1 cellular context compared by ENCODE assay signal in the genomic region with DNA sequence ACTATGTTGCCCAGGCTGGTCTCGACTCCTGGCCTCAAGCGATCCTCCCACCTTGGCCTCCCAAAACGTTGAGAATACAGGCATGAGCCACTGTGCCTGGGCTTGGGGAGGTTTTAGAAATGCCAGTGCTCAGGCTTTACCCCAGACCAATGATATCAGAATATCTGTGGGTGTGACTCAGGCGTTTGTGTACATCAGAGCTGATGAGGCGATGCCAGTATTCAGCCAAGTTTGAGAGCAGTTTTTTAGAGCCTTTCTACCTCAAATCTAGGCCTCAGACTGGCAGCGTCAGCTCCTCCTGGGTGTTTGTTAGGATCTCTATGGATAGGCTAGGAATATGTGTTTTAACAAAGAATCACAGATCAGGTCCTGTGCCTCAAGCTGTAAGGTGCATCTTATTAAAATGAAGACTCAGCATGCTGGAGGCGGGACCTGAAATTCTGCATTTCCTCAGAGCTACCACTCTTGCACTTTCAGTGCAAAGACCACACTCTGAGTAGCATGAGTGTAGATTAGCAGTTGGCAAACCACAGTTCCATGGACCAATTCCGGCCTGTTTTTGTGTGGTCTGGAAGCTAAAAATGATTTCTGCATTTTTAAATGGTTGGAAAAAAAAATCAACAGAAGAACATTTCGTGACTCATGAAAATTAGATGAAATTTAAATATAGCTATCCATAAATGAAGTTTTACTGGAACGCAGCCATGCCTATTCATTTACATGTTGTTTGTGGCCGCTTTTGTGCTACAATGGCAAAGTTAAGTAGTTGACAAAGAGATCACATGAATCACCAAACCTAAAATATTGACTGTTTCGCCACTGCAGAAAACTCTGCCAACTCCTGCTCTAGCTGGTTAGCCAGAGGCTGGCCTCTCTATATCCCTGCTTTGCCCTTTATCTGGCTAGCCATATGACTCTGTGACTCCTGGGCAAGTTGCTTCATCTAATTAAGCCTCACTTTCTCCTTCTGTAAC.
TF ChIP-seq lines count a peak whose summit lies in the region.

No MANE protein-coding gene starts in this region.

TF ChIP-seq in H1, 55 proteins besides CTCF, POLR2A, EP300 and RAD21 (continued from another document):
- TF ChIP-seq, protein P1, sequence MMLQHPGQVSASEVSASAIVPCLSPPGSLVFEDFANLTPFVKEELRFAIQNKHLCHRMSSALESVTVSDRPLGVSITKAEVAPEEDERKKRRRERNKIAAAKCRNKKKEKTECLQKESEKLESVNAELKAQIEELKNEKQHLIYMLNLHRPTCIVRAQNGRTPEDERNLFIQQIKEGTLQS (IDR thresholded peaks at IDR 0.05; ENCODE audit: insufficient read depth, low read depth, low read length) = no peak
- TF ChIP-seq RNF2 (IDR thresholded peaks at IDR 0.05; ENCODE audit: borderline replicate concordance, low read depth, low read length, missing control alignments, poor library complexity, severe bottlenecking) = no peak
